ENCODE assay signal across 1 cellular context in the genomic region with DNA sequence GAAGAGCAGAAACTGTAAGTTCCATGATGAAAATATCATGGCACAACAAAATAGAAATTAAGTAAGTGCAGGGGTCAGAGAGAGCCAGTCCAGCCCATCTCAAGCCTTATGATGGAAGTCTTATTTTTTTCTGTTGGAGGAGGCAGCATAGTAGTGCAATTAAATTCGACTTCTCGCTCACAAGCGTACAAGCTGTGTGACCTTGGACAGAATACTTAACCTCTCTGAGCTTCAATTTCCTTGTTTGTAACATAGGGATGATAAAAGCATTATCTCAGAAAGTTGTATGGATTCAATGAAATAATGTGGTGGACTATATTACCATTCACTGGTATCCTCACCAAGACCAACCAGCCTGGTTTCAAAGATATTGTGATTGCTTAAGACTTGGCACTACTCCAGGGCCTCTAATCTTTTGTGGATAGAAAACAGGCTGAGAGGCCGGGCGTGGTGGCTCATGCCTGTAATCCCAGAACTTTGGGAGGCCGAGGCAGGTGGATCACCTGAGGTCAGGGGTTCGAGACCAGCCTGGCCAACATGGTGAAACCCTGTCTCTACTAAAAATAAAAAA.
TF ChIP-seq lines count a peak whose summit lies in the region.

No MANE protein-coding gene starts in this region.

TF ChIP-seq in K562, 482 proteins besides CTCF, POLR2A, EP300 and RAD21 (continued from another document):
- TF ChIP-seq KAT2B (IDR thresholded peaks at IDR 0.05; ENCODE audit: low read depth, low read length) (no peak), NFIC (IDR thresholded peaks at IDR 0.05) (peak; percentile 80), MAFF (IDR thresholded peaks at IDR 0.05; ENCODE audit: low read length) (no peak), MLX (CRISPR knock-in tag; conservative IDR thresholded peaks at IDR 0.05) (no peak), JUNB (CRISPR knock-in tag; conservative IDR thresholded peaks at IDR 0.05) (no peak), TCF15 (CRISPR knock-in tag; IDR thresholded peaks at IDR 0.05) (no peak), MAZ (CRISPR knock-in tag; conservative IDR thresholded peaks at IDR 0.05 in 1 of 2, IDR thresholded peaks at IDR 0.05 in 1 of 2) (no peak), SAFB2 (IDR thresholded peaks at IDR 0.05; ENCODE audit: borderline replicate concordance, low read depth, low read length, severe bottlenecking) (no peak)
